Comparison of ENCODE assay signal across 12 cellular contexts in the genomic region with DNA sequence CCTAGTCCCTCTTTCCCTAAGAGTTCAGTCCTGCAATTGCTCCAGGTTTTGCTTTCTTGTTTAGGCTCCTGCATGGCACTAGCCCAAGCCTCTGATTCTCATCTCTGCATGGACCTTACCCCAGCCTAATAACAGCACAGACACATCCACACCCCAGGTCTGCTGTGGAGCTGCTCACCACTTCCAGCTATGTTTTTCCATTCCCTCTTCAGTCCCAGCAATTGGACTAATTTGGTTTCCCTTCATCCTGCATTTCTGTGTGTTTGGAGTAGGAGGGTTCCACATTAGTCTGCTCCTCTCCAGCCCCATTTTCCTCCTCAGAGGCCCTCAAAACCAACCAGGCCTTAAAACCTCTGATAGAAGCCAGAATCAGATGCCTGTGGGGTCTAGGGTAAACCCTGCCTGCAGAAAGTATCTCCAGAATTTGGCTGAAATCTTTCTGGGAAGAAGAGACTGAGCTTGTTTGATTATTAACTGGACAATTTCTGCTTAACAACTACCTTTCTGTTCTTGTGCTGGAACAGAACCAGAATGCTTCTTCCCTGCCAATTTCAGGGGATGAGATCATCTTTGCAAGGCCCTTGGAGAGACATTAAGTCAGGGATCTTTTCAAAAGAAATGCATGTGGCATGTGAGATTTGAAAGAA.
A peak's percentile ranks its signal among the peaks of the same experiment; 100 is the strongest.
DNase-seq lines count a peak whose midpoint lies in the region; ATAC-seq, FAIRE-seq and TF ChIP-seq lines count a peak whose summit lies in the region.
"Had no signal": no experiment of that assay in that cellular context is flagged by ENCODE, and none has a peak within 500 bp of the region (broad histone marks: within the 10 kb centered on the region; RNA-seq: fewer than 3 reads in every experiment).

No MANE protein-coding gene starts in this region.

- DNase-seq in COLO829 (ENCODE audit: low spot score) (peak; percentile 67), fibroblast of the conjunctiva (ENCODE audit: low read depth) (peak; percentile 40), pancreas (no peak), NAMALWA (ENCODE audit: low spot score) (no peak)
- DNase-seq in activated CD4-positive, alpha-beta T cell treated with anti-CD3 and anti-CD28 coated beads for 1 hour: no peak
- no peak for DNase-seq in CD8-positive, alpha-beta memory T cell
- DNase-seq in stimulated activated CD4-positive, alpha-beta T cell treated with anti-CD3 and anti-CD28 coated beads, Interleukin-4, amount 100 ng/mL, for 4 hours: no peak
- DNase-seq: midbrain, NCI-H1105 had no signal

- H3K27me3 Mint-ChIP-seq in CD8-positive, alpha-beta memory T cell: peaks cover 7 to 29% of the 10 kb centered on the region in 2 donors

- POLR2A ChIA-PET in CD8-positive, alpha-beta memory T cell (lab: Charles Lee): interaction anchor here (0.6 kb wide), 1 partner anchor 21 kb away, joined by 3 read pairs; no protein-coding TSS in a partner anchor

- H3K4me3 ChIP-seq in pancreas: no peak overlapping the region
- H3K4me3 ChIP-seq in CD8-positive, alpha-beta memory T cell (ENCODE audit: low read length): no peak overlapping the region

- CTCF ChIA-PET in CD8-positive, alpha-beta memory T cell (lab: Charles Lee): no interaction called here

- H3K4me3 Mint-ChIP-seq in CD8-positive, alpha-beta memory T cell: no peak overlapping the region

- ATAC-seq in SK-N-SH treated with all-trans-retinoic acid at 6 μM for 48 hours (peak; percentile 83), pancreas (peak in 3 of 4 donors; percentile 68 to 85 (median 74))

- no peaks in the 10 kb centered on the region for H3K27me3 ChIP-seq in pancreas
- H3K27me3 ChIP-seq in CD8-positive, alpha-beta memory T cell (ENCODE audit: insufficient read depth, low read length, poor library complexity, severe bottlenecking): no peaks in the 10 kb centered on the region

- FAIRE-seq in pancreas (lab: Jason Lieb, UNC): no peak
- FAIRE-seq: colon had no signal

- H3K36me3 Mint-ChIP-seq in CD8-positive, alpha-beta memory T cell: no peaks in the 10 kb centered on the region

- H3K4me1 ChIP-seq in pancreas: peaks cover 0 to 13% (median 0%) of the 10 kb centered on the region in 3 donors
- H3K4me1 ChIP-seq in CD8-positive, alpha-beta memory T cell (ENCODE audit: insufficient read depth, low read length): no peaks in the 10 kb centered on the region

- H3K27ac ChIP-seq in pancreas: peak overlapping the region in 1 of 4 donors; percentile 46
- no peak overlapping the region for H3K27ac ChIP-seq in CD8-positive, alpha-beta memory T cell (ENCODE audit: low read depth, low read length)
- H3K27ac ChIP-seq: C4-2B had no signal

- no peaks in the 10 kb centered on the region for H3K4me1 Mint-ChIP-seq in CD8-positive, alpha-beta memory T cell

- intact Hi-C loops in pancreas (cut with DNase I): no loop called here

- no peaks in the 10 kb centered on the region for H3K9me3 Mint-ChIP-seq in CD8-positive, alpha-beta memory T cell

- H3K36me3 ChIP-seq in pancreas: no peaks in the 10 kb centered on the region
- no peaks in the 10 kb centered on the region for H3K36me3 ChIP-seq in CD8-positive, alpha-beta memory T cell (ENCODE audit: insufficient read depth, low read length)

- H3K9me3 ChIP-seq in pancreas: no peaks in the 10 kb centered on the region
- H3K9me3 ChIP-seq in CD8-positive, alpha-beta memory T cell (ENCODE audit: low read length): no peaks in the 10 kb centered on the region

- H3K27ac Mint-ChIP-seq in CD8-positive, alpha-beta memory T cell: no peak overlapping the region

- TF ChIP-seq CTCF in pancreas (IDR thresholded peaks at IDR 0.05): no peak

TF ChIP-seq in SK-N-SH treated with all-trans-retinoic acid at 6 μM for 48 hours, 23 proteins besides CTCF, POLR2A, EP300 and RAD21:
- TF ChIP-seq, protein P1, sequence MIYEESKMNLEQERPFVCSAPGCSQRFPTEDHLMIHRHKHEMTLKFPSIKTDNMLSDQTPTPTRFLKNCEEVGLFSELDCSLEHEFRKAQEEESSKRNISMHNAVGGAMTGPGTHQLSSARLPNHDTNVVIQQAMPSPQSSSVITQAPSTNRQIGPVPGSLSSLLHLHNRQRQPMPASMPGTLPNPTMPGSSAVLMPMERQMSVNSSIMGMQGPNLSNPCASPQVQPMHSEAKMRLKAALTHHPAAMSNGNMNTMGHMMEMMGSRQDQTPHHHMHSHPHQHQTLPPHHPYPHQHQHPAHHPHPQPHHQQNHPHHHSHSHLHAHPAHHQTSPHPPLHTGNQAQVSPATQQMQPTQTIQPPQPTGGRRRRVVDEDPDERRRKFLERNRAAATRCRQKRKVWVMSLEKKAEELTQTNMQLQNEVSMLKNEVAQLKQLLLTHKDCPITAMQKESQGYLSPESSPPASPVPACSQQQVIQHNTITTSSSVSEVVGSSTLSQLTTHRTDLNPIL (CRISPR knock-in tag; IDR thresholded peaks at IDR 0.05; ENCODE audit: low read depth): peak; percentile 36; the same call in 1 of the 2 replicates
- peak; percentile 28; the same call in 1 of the 2 replicates for TF ChIP-seq SNAI2 (CRISPR knock-in tag; IDR thresholded peaks at IDR 0.05)
- no peak for TF ChIP-seq ARNTL (CRISPR knock-in tag; IDR thresholded peaks at IDR 0.05; ENCODE audit: borderline replicate concordance, low read depth)
TF ChIP-seq in SK-N-SH treated with all-trans-retinoic acid at 6 μM for 48 hours: peak in this region for 2.

Comparison
In these comparisons a context has a peak if more than half of its experiments do, and no peak if none do; other contexts are left out.
1. DNase-seq: peak in COLO829 (single experiment) and fibroblast of the conjunctiva (single experiment); none in pancreas (0 of 6), activated CD4-positive, alpha-beta T cell treated with anti-CD3 and anti-CD28 coated beads for 1 hour (single experiment), CD8-positive, alpha-beta memory T cell (0 of 5), stimulated activated CD4-positive, alpha-beta T cell treated with anti-CD3 and anti-CD28 coated beads, Interleukin-4, amount 100 ng/mL, for 4 hours (0 of 2) and NAMALWA (single experiment).